Comparison of ENCODE assay signal across 8 cellular contexts in the genomic region with DNA sequence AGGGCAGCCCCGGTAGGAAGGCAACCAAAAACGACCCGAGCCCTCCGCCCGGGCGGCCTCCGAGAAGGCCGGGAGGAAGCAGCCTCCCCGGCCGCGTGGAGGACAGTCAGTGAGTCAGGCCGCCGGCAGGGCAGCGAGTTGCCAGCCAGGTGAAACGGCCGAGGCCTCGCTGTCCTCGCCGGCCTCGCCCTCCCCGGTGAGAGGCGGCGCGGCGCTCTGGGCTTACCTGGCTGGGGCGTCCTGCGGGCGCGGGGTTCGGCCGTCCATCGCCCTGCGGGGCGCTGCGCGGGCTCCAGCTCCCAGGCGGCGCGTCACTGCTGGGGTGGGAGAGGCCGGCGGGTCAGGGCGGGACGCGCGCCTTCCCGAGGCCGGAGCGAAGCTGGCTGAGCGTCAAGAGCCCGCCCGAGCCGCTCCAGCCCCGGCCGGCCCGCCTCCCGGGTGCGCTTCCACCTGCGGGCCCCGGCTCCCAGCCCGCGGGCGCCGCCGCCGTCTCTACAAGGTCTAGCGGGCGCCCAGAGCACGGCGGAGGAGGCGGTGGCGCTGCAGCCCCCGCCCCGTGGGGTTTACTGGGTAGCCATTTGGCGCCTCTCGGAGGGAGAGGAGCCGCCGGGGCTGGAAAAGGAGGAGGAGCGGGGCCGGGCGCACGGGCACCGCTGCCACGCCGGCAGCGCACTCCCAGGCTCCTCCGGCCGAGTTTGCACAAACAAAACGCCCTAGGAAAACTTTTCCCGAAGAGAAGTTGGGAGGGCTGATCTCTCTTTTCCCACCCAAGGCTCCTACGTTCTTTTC. TPM values are rescaled to one million over a fixed set of nuclear protein-coding genes. Genes with fewer than 3 reads are reported as not detected.
A peak's percentile ranks its signal among the peaks of the same experiment; 100 is the strongest.
DNase-seq lines count a peak whose midpoint lies in the region; ATAC-seq and TF ChIP-seq lines count a peak whose summit lies in the region.

No MANE protein-coding gene starts in this region.

- DNase-seq in ACHN: peak; percentile 92
- DNase-seq in NCI-H146 (lab: John Stamatoyannopoulos, UW): peak; percentile 81
- DNase-seq in activated CD4-positive, CD25-positive, alpha-beta regulatory T cell treated with anti-CD3 and anti-CD28 coated beads, Interleukin-2, amount 50 U/mL, for 72 hours: peak; percentile 30
- DNase-seq in mucosa of gallbladder (ENCODE audit: low spot score): peak; percentile 72
- DNase-seq in transverse colon: peak; percentile 81

- no peaks in the 10 kb centered on the region for H3K9me3 ChIP-seq in transverse colon

- in situ Hi-C loops in ACHN (cut with HindIII; ENCODE audit: low pct_ligation_motif_present, low pct_unique_long_range_greater_than_20kb, low sequenced_read_pairs) (no loop called here), transverse colon (cut with MboI; ENCODE audit: low pct_ligation_motif_present in 1 of 4, low pct_unique_long_range_greater_than_20kb in 1 of 4, low sequenced_read_pairs in 3 of 4) (no loop called here)

- H3K4me1 ChIP-seq in transverse colon: peaks cover 0 to 33% (median 3%) of the 10 kb centered on the region in 4 donors

- no peak for TF ChIP-seq CTCF in GM12875 (IDR thresholded peaks at IDR 0.05; ENCODE audit: borderline replicate concordance, insufficient read depth, low read depth, low read length)
- TF ChIP-seq CTCF in transverse colon (IDR thresholded peaks at IDR 0.05): peak in 2 of 5 experiments; percentile 15 to 42

- no peaks in the 10 kb centered on the region for H3K27me3 ChIP-seq in transverse colon

- H3K27ac ChIP-seq in transverse colon: peak overlapping the region; percentile 91 to 95 (median 92)

- 0% methylated on average over 40 of the region's 90 CpGs; no CpG with 5 or more reads in 1 of the 2 donors for WGBS in transverse colon (ENCODE audit: low coverage in 1 of 2), 2 donors

- ATAC-seq in HG02798 (IDR thresholded peaks at IDR 0.05; ENCODE audit: poor library complexity, unreplicated experiment): peak; percentile 67
- ATAC-seq in esophagus mucosa: peak; percentile 73

- TF ChIP-seq EP300 in transverse colon (IDR thresholded peaks at IDR 0.05; ENCODE audit: low read depth): no peak

- intact Hi-C loops in transverse colon (cut with DNase I; ENCODE audit: low total_unique reads): loop anchor here (10.0 kb wide), 1 partner anchor 106 kb away; no protein-coding TSS in a partner anchor

- H3K4me3 ChIP-seq in GM12875 (ENCODE audit: low read depth, low read length) (peak overlapping the region; percentile 27), transverse colon (peak overlapping the region; percentile 76 to 80 (median 78))

- no peak for TF ChIP-seq POLR2A in transverse colon (IDR thresholded peaks at IDR 0.05)

- no peaks in the 10 kb centered on the region for H3K36me3 ChIP-seq in transverse colon

RNA-seq across cellular contexts. Expression of gene COBLL1, which starts 0.5 kb away (rescaled TPM):
- total RNA-seq in esophagus mucosa: 92.0 TPM
- total RNA-seq in mucosa of gallbladder: 52.9 TPM
- total RNA-seq in transverse colon: 100 to 1,000 TPM in 1 of 4 donors, 10 to 100 TPM in 3; 21.7 to 129 (median 30.7) TPM

Comparison
In these comparisons a context has a peak if more than half of its experiments do, and no peak if none do; other contexts are left out.
1. Peak in every context shown above with its lines: DNase-seq, ATAC-seq, H3K4me3 ChIP-seq and H3K27ac ChIP-seq.
2. DNase-seq: peak in every context shown above with its lines; median percentile 92 in ACHN; 81 in NCI-H146; 81 in transverse colon; 72 in mucosa of gallbladder; 30 in activated CD4-positive, CD25-positive, alpha-beta regulatory T cell treated with anti-CD3 and anti-CD28 coated beads, Interleukin-2, amount 50 U/mL, for 72 hours.